Comparison of ENCODE assay signal across 1 cellular context in the genomic region with DNA sequence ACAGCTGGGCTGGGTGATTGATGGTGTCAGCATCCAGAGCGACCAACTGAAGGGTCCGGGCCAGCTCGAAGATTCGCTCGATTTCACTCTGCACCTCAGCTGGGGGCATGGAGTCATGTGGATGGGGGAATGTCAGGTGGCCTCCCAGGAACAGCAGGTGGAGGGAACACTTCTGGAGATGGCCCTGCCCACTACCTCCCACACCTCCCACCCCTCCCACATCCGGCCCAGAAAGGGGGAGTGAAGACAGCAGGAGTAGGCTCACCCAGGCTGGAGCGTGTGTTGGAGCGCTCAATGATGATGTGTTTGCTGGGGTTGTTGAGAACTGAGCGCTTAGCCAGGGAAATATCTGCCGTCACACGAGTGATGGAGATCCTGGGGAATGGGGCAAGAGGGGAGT.
A peak's percentile ranks its signal among the peaks of the same experiment; 100 is the strongest.
TF ChIP-seq lines count a peak whose summit lies in the region.

No MANE protein-coding gene starts in this region.

TF ChIP-seq in K562, 482 proteins besides CTCF, POLR2A, EP300 and RAD21:
- TF ChIP-seq EGR1 (conservative IDR thresholded peaks at IDR 0.05) (0 out of 2 replicates have a peak, but pooled peaks have one; percentile 11), HDAC2 (IDR thresholded peaks at IDR 0.05) (no peak)
TF ChIP-seq in K562: peak in this region for 1.
